16 cellular contexts compared by ENCODE assay signal in genomic region chr2:176446718-176447414, GRCh38.
DNase-seq lines count a peak whose midpoint lies in the region; TF ChIP-seq lines count a peak whose summit lies in the region.
"Had no signal": no experiment of that assay in that cellular context is flagged by ENCODE, and none has a peak within 500 bp of the region (broad histone marks: within the 10 kb centered on the region; RNA-seq: fewer than 3 reads in every experiment).

No MANE protein-coding gene starts in this region.

- no peaks in the 10 kb centered on the region for H3K36me3 Mint-ChIP-seq in T-helper 2 cell treated with Interferon-gamma antibody and Interleukin-4, amounts not matched to agents 5 μg/mL and 100 μg/mL, for 36 hours (ENCODE audit: low read depth)
- no peaks in the 10 kb centered on the region for H3K36me3 Mint-ChIP-seq in activated T-helper 2 cell treated with anti-CD3 and anti-CD28 coated beads, Interferon-gamma antibody, Interleukin-2, Interleukin-4, amounts not matched to agents 10 μg/mL and 5 μg/mL and 100 μg/mL, durations not matched to agents 14 hours and 24 hours and 36 hours (ENCODE audit: low read depth)

- no TSS peak for BruUV-seq in A673 (replicated peaks; lab: Mats Ljungman, UMichigan)

- no peak overlapping the region for H3K9ac ChIP-seq in fibroblast of lung (ENCODE audit: insufficient read depth, low read length)

- no peaks in the 10 kb centered on the region for H3K27me3 ChIP-seq in A673 (replicated peaks; ENCODE audit: insufficient read depth, low read depth, low read length, poor library complexity)
- no peaks in the 10 kb centered on the region for H3K27me3 ChIP-seq in fibroblast of lung (ENCODE audit: control insufficient read depth, insufficient read depth, low read length)
- H3K27me3 ChIP-seq: testis had no signal

- H3K27ac Mint-ChIP-seq in T-helper 2 cell treated with Interferon-gamma antibody and Interleukin-4, amounts not matched to agents 5 μg/mL and 100 μg/mL, for 36 hours = no peak overlapping the region
- no peak overlapping the region for H3K27ac Mint-ChIP-seq in activated T-helper 2 cell treated with anti-CD3 and anti-CD28 coated beads, Interferon-gamma antibody, Interleukin-2, Interleukin-4, amounts not matched to agents 10 μg/mL and 5 μg/mL and 100 μg/mL, durations not matched to agents 14 hours and 24 hours and 36 hours
- H3K27ac Mint-ChIP-seq: activated T-cell treated with anti-CD3 and anti-CD28 coated beads, Interleukin-2, amount 50 U/mL, for 72 hours had no signal

- TF ChIP-seq CTCF in A673 (conservative IDR thresholded peaks at IDR 0.05; ENCODE audit: low read depth, low read length) (no peak), fibroblast of lung (conservative IDR thresholded peaks at IDR 0.05 in 1 of 2, IDR thresholded peaks at IDR 0.05 in 1 of 2; ENCODE audit: low read depth in 1 of 2, low read length in 2 of 2) (no peak)

- CTCF ChIA-PET in A673 (lab: Charles Lee) = interaction anchor here (1.5 kb wide), 1 partner anchor 8 kb away, joined by 11 read pairs; no protein-coding TSS in a partner anchor

- no peak overlapping the region for H3K4me2 ChIP-seq in fibroblast of lung (ENCODE audit: extremely low read depth, insufficient read depth, low read length)

- POLR2A ChIA-PET in A673 (lab: Charles Lee; ENCODE audit: low non-redundant PET) = no interaction called here

- H3K4me1 Mint-ChIP-seq in T-helper 2 cell treated with Interferon-gamma antibody and Interleukin-4, amounts not matched to agents 5 μg/mL and 100 μg/mL, for 36 hours (ENCODE audit: low read depth) = peaks cover 1% of the 10 kb centered on the region
- peaks cover 2% of the 10 kb centered on the region for H3K4me1 Mint-ChIP-seq in activated T-helper 2 cell treated with anti-CD3 and anti-CD28 coated beads, Interferon-gamma antibody, Interleukin-2, Interleukin-4, amounts not matched to agents 10 μg/mL and 5 μg/mL and 100 μg/mL, durations not matched to agents 14 hours and 24 hours and 36 hours (ENCODE audit: low read depth)

- intact Hi-C loops in A673 (cut with micrococcal nuclease; ENCODE audit: unreplicated experiment) = no loop called here
- intact Hi-C loops in activated T-helper 2 cell treated with anti-CD3 and anti-CD28 coated beads, Interferon-gamma antibody, Interleukin-2, Interleukin-4, amounts not matched to agents 10 μg/mL and 5 μg/mL and 100 μg/mL, durations not matched to agents 14 hours and 24 hours and 36 hours (cut with micrococcal nuclease) = no loop called here

- no peaks in the 10 kb centered on the region for H3K79me2 ChIP-seq in fibroblast of lung (ENCODE audit: control insufficient read depth, insufficient read depth, low read length)

- H3K4me1 ChIP-seq in A673 (ENCODE audit: insufficient read depth, low read length, poor library complexity, severe bottlenecking) (peaks cover 6% of the 10 kb centered on the region), fibroblast of lung (ENCODE audit: control insufficient read depth, extremely low read depth, insufficient read depth, low read length) (peaks cover 3% of the 10 kb centered on the region)
- H3K4me1 ChIP-seq: testis had no signal

- H3K27me3 Mint-ChIP-seq in T-helper 2 cell treated with Interferon-gamma antibody and Interleukin-4, amounts not matched to agents 5 μg/mL and 100 μg/mL, for 36 hours (ENCODE audit: low read depth) = peaks cover 14% of the 10 kb centered on the region
- peaks cover 15% of the 10 kb centered on the region for H3K27me3 Mint-ChIP-seq in activated T-helper 2 cell treated with anti-CD3 and anti-CD28 coated beads, Interferon-gamma antibody, Interleukin-2, Interleukin-4, amounts not matched to agents 10 μg/mL and 5 μg/mL and 100 μg/mL, durations not matched to agents 14 hours and 24 hours and 36 hours (ENCODE audit: low read depth)

- H3K9me3 ChIP-seq in A673 (ENCODE audit: low read depth, low read length, poor library complexity, severe bottlenecking) (no peaks in the 10 kb centered on the region), fibroblast of lung (ENCODE audit: control insufficient read depth, insufficient read depth, low read depth, low read length) (no peaks in the 10 kb centered on the region)
- H3K9me3 ChIP-seq: testis had no signal

- no peak overlapping the region for H3K4me3 Mint-ChIP-seq in T-helper 2 cell treated with Interferon-gamma antibody and Interleukin-4, amounts not matched to agents 5 μg/mL and 100 μg/mL, for 36 hours
- no peak overlapping the region for H3K4me3 Mint-ChIP-seq in activated T-helper 2 cell treated with anti-CD3 and anti-CD28 coated beads, Interferon-gamma antibody, Interleukin-2, Interleukin-4, amounts not matched to agents 10 μg/mL and 5 μg/mL and 100 μg/mL, durations not matched to agents 14 hours and 24 hours and 36 hours (ENCODE audit: low read depth)
- H3K4me3 Mint-ChIP-seq: activated T-cell treated with anti-CD3 and anti-CD28 coated beads, Interleukin-2, amount 50 U/mL, for 72 hours had no signal

- no peaks in the 10 kb centered on the region for H4K20me1 ChIP-seq in fibroblast of lung (ENCODE audit: control insufficient read depth, extremely low read depth, insufficient read depth, low read length)

- peak; percentile 28 for DNase-seq in A673 (ENCODE audit: low spot score)
- peak; percentile 9 for DNase-seq in EH (ENCODE audit: low read depth)
- peak; percentile 21 for DNase-seq in NCI-H69 (lab: John Stamatoyannopoulos, UW)
- DNase-seq in fibroblast of lung (ENCODE audit: low read depth in 2 of 2) = no peak
- no peak for DNase-seq in T-helper 2 cell treated with Interferon-gamma antibody and Interleukin-4, amounts not matched to agents 5 μg/mL and 100 μg/mL, for 36 hours (ENCODE audit: low spot score)
- DNase-seq in D341Med (ENCODE audit: low spot score) = no peak
- DNase-seq in activated T-helper 2 cell treated with anti-CD3 and anti-CD28 coated beads, Interferon-gamma antibody, Interleukin-2, Interleukin-4, amounts not matched to agents 10 μg/mL and 5 μg/mL and 100 μg/mL, durations not matched to agents 14 hours and 24 hours and 36 hours (ENCODE audit: low spot score) = no peak
- no peak for DNase-seq in retina
- DNase-seq: activated CD4-positive, alpha-beta T cell treated with anti-CD3 and anti-CD28 coated beads, Interleukin-2, amount 50 U/mL, for 4 hours; activated T-cell treated with anti-CD3 and anti-CD28 coated beads, Interleukin-2, amount 50 U/mL, for 72 hours; effector CD8-positive, alpha-beta T cell; NCI-H1105 treated with DMSO at 0.1 percent for 48 hours; NCI-H345; testis had no signal

- H3K9me3 Mint-ChIP-seq in T-helper 2 cell treated with Interferon-gamma antibody and Interleukin-4, amounts not matched to agents 5 μg/mL and 100 μg/mL, for 36 hours = no peaks in the 10 kb centered on the region
- H3K9me3 Mint-ChIP-seq in activated T-helper 2 cell treated with anti-CD3 and anti-CD28 coated beads, Interferon-gamma antibody, Interleukin-2, Interleukin-4, amounts not matched to agents 10 μg/mL and 5 μg/mL and 100 μg/mL, durations not matched to agents 14 hours and 24 hours and 36 hours = no peaks in the 10 kb centered on the region
- H3K9me3 Mint-ChIP-seq: activated T-cell treated with anti-CD3 and anti-CD28 coated beads, Interleukin-2, amount 50 U/mL, for 72 hours had no signal

- H3K4me3 ChIP-seq in A673 (ENCODE audit: low read depth, low read length, poor library complexity, severe bottlenecking) (no peak overlapping the region), fibroblast of lung (replicated peaks in 1 of 4; ENCODE audit: control extremely low read depth in 1 of 4, insufficient read depth in 1 of 4, low read depth in 3 of 4, low read length in 4 of 4) (no peak overlapping the region)
- H3K4me3 ChIP-seq: SK-N-MC, skin epidermis, testis had no signal

- H3K27ac ChIP-seq in A673 (ENCODE audit: low read depth, low read length, poor library complexity, severe bottlenecking) (no peak overlapping the region), fibroblast of lung (ENCODE audit: insufficient read depth, low read length) (no peak overlapping the region)
- H3K27ac ChIP-seq: SK-N-MC, testis had no signal

- no peaks in the 10 kb centered on the region for H3K36me3 ChIP-seq in A673 (ENCODE audit: insufficient read depth, low read length, poor library complexity, severe bottlenecking)
- H3K36me3 ChIP-seq in fibroblast of lung (ENCODE audit: control insufficient read depth, insufficient read depth, low read length) = no peaks in the 10 kb centered on the region

- H2AFZ ChIP-seq in fibroblast of lung (ENCODE audit: low read length) = peak overlapping the region; percentile 30

Comparison
In these comparisons a context has a peak if more than half of its experiments do, and no peak if none do; other contexts are left out.
1. DNase-seq: peak in A673 (single experiment), EH (single experiment) and NCI-H69 (single experiment); none in fibroblast of lung (0 of 2), T-helper 2 cell treated with Interferon-gamma antibody and Interleukin-4, amounts not matched to agents 5 μg/mL and 100 μg/mL, for 36 hours (single experiment), D341Med (single experiment), activated T-helper 2 cell treated with anti-CD3 and anti-CD28 coated beads, Interferon-gamma antibody, Interleukin-2, Interleukin-4, amounts not matched to agents 10 μg/mL and 5 μg/mL and 100 μg/mL, durations not matched to agents 14 hours and 24 hours and 36 hours (single experiment) and retina (single experiment).